Comparison of ENCODE assay signal across 24 cellular contexts in the genomic region with DNA sequence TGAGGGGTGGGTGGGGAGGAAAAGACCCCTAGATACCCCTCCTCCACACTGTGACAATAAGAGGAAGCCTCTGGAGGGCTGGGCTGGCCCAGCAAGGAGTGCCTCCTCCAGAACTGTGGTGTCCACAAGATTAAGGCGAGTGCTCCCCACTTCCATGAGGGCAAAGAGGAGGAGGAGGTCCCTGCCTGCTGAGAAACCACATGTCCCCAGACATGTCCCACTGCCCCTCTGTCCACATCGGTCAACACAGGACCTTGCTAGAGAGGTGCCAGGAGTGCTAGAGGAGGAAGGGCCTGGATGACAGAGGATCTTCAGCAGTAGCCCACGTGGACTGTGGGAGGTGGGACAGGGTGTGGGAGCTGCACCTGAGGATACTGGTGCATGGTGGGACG. TPM values are rescaled to one million over a fixed set of nuclear protein-coding genes. Genes with fewer than 3 reads are reported as not detected.
"Had no signal": no experiment of that assay in that cellular context is flagged by ENCODE, and none has a peak within 500 bp of the region (broad histone marks: within the 10 kb centered on the region; RNA-seq: fewer than 3 reads in every experiment).

No MANE protein-coding gene starts in this region.

- H3K36me3 Mint-ChIP-seq: activated naive CD4-positive, alpha-beta T cell treated with anti-CD3 and anti-CD28 coated beads, Interleukin-2, amount 10 ng/mL, durations not matched to agents 7 days and 5 days; activated naive CD8-positive, alpha-beta T cell treated with anti-CD3 and anti-CD28 coated beads, Interleukin-2, amount 10 ng/mL, durations not matched to agents 7 days and 5 days had no signal

- H3K27ac ChIP-seq: esophagus muscularis mucosa, foreskin keratinocyte, heart right ventricle, left ventricle myocardium inferior, pancreas, right atrium auricular region, transverse colon, vagina had no signal

- H3K4me3 ChIP-seq: esophagus muscularis mucosa, heart right ventricle, left ventricle myocardium inferior, pancreas, right atrium auricular region, transverse colon, vagina had no signal

- H3K9me3 ChIP-seq: esophagus muscularis mucosa, heart right ventricle, left ventricle myocardium inferior, pancreas, right atrium auricular region, transverse colon, vagina had no signal

- H3K36me3 ChIP-seq: esophagus muscularis mucosa, heart right ventricle, left ventricle myocardium inferior, pancreas, right atrium auricular region, transverse colon, vagina had no signal

- H3K9me3 Mint-ChIP-seq: activated B cell treated with CpG ODN at 0.5 μM for 24 hours; activated naive CD4-positive, alpha-beta T cell treated with anti-CD3 and anti-CD28 coated beads, Interleukin-2, amount 10 ng/mL, durations not matched to agents 7 days and 5 days; activated naive CD8-positive, alpha-beta T cell treated with anti-CD3 and anti-CD28 coated beads, Interleukin-2, amount 10 ng/mL, durations not matched to agents 7 days and 5 days; T-helper 2 cell treated with Interferon-gamma antibody and Interleukin-4, amounts not matched to agents 5 μg/mL and 100 μg/mL, for 36 hours had no signal

- H3K27ac Mint-ChIP-seq: activated B cell treated with CpG ODN at 0.5 μM for 24 hours; activated naive CD4-positive, alpha-beta T cell treated with anti-CD3 and anti-CD28 coated beads, Interleukin-2, amount 10 ng/mL, durations not matched to agents 7 days and 5 days; activated naive CD8-positive, alpha-beta T cell treated with anti-CD3 and anti-CD28 coated beads, Interleukin-2, amount 10 ng/mL, durations not matched to agents 7 days and 5 days; T-helper 2 cell treated with Interferon-gamma antibody and Interleukin-4, amounts not matched to agents 5 μg/mL and 100 μg/mL, for 36 hours had no signal

- DNase-seq: activated B cell treated with CpG ODN at 0.5 μM for 24 hours; activated CD4-positive, alpha-beta T cell treated with anti-CD3 and anti-CD28 coated beads for 4 hours; activated CD4-positive, alpha-beta T cell treated with anti-CD3 and anti-CD28 coated beads, Interleukin-2, amount 50 U/mL, for 48 hours; activated gamma-delta T cell; activated naive CD4-positive, alpha-beta T cell treated with anti-CD3 and anti-CD28 coated beads, Interleukin-2, amount 10 ng/mL, durations not matched to agents 7 days and 5 days; activated naive CD8-positive, alpha-beta T cell treated with anti-CD3 and anti-CD28 coated beads, Interleukin-2, amount 10 ng/mL, durations not matched to agents 7 days and 5 days; central memory CD4-positive, alpha-beta T cell; dermis blood vessel endothelial cell; effector CD4-positive, alpha-beta T cell; foreskin keratinocyte; heart right ventricle; left ventricle myocardium inferior; nucleus accumbens; stimulated activated naive CD4-positive, alpha-beta T cell; T-helper 1 cell; transverse colon had no signal

- H3K4me3 Mint-ChIP-seq: activated B cell treated with CpG ODN at 0.5 μM for 24 hours; activated naive CD4-positive, alpha-beta T cell treated with anti-CD3 and anti-CD28 coated beads, Interleukin-2, amount 10 ng/mL, durations not matched to agents 7 days and 5 days; activated naive CD8-positive, alpha-beta T cell treated with anti-CD3 and anti-CD28 coated beads, Interleukin-2, amount 10 ng/mL, durations not matched to agents 7 days and 5 days; T-helper 2 cell treated with Interferon-gamma antibody and Interleukin-4, amounts not matched to agents 5 μg/mL and 100 μg/mL, for 36 hours had no signal

- ATAC-seq: foreskin keratinocyte, heart right ventricle, pancreas had no signal

- H3K27me3 ChIP-seq: foreskin keratinocyte, pancreas, right atrium auricular region, vagina had no signal

RNA-seq across cellular contexts. Expression of a gene that starts 3.1 kb away (rescaled TPM):
- total RNA-seq: activated B cell treated with CpG ODN at 0.5 μM for 24 hours; activated CD8-positive, alpha-beta memory T cell treated with anti-CD3 and anti-CD28 coated beads for 36 hours; activated naive CD8-positive, alpha-beta T cell treated with anti-CD3 and anti-CD28 coated beads, Interleukin-2, amount 10 ng/mL, durations not matched to agents 7 days and 5 days; dermis blood vessel endothelial cell; transverse colon had no signal

RNA-seq across cellular contexts. Expression of a gene that starts 21.9 kb away (rescaled TPM):
- total RNA-seq: activated B cell treated with CpG ODN at 0.5 μM for 24 hours; activated CD8-positive, alpha-beta memory T cell treated with anti-CD3 and anti-CD28 coated beads for 36 hours; activated naive CD8-positive, alpha-beta T cell treated with anti-CD3 and anti-CD28 coated beads, Interleukin-2, amount 10 ng/mL, durations not matched to agents 7 days and 5 days; dermis blood vessel endothelial cell; lung microvascular endothelial cell; temporal lobe; transverse colon had no signal

RNA-seq across cellular contexts. Expression of a gene that starts 22.0 kb away (rescaled TPM):
- total RNA-seq: transverse colon, vagina had no signal

RNA-seq across cellular contexts. Expression of a gene that starts 43.9 kb away (rescaled TPM):
- total RNA-seq: transverse colon, vagina had no signal
